ENCODE assay signal across 1 cellular context in the genomic region with DNA sequence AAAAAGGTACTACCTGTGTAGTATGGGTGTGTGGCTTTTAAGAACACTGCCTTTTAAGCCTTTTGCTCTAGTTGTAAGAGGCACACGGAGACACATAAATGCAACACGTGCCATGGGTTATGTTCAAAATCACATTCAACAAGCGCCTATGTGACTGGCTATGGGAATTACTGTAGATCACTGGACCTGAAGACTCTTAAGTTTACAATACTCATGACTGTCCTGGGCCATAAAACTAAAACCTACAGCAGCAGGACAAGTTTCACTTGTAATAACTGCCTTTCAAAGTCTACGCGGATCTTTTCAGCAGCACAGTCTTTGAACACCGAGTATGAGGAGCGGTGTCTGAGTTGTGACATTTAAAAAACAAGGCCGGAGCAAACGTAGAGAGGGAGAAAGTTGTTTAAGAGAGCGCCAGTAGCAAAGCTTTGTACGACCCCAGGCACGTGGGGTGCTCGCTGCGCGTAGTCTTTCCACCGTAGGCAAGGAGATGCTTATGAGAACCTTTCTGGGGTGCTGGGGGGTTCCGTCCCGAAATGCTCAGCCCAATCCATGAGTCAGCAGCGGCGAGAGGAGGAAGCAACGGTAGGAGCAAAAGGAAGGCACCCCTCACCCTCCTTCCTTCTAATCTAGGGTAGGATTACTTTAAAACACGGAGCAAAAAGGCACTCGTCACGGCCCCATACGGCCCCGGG.
TF ChIP-seq lines count a peak whose summit lies in the region.

No MANE protein-coding gene starts in this region.

TF ChIP-seq in IMR-90, 13 proteins besides CTCF, POLR2A, EP300 and RAD21:
- TF ChIP-seq, protein P1, sequence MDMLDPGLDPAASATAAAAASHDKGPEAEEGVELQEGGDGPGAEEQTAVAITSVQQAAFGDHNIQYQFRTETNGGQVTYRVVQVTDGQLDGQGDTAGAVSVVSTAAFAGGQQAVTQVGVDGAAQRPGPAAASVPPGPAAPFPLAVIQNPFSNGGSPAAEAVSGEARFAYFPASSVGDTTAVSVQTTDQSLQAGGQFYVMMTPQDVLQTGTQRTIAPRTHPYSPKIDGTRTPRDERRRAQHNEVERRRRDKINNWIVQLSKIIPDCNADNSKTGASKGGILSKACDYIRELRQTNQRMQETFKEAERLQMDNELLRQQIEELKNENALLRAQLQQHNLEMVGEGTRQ (IDR thresholded peaks at IDR 0.05; ENCODE audit: low read depth, low read length) = peak; percentile 37; the same call in 1 of the 2 replicates
- no peak for TF ChIP-seq NFE2L2 (IDR thresholded peaks at IDR 0.05; ENCODE audit: low read depth, low read length)
- peak; percentile 50; the same call in 1 of the 2 replicates for TF ChIP-seq MXI1 (IDR thresholded peaks at IDR 0.05; ENCODE audit: borderline replicate concordance, low read depth, low read length)
- TF ChIP-seq BHLHE40 (IDR thresholded peaks at IDR 0.05; ENCODE audit: low read depth, low read length) = peak; percentile 2; the same call in 1 of the 2 replicates
- no peak for TF ChIP-seq MAZ (IDR thresholded peaks at IDR 0.05; ENCODE audit: borderline replicate concordance, low read depth, low read length)
